1 cellular context compared by ENCODE assay signal in genomic region chr1:212701910-212702309, GRCh38.
TF ChIP-seq lines count a peak whose summit lies in the region.

No MANE protein-coding gene starts in this region.

TF ChIP-seq in HEK293, 187 proteins besides CTCF, POLR2A, EP300 and RAD21 (continued from another document and continues in another):
- TF ChIP-seq PRDM2 (tag by site-specific recombination; IDR thresholded peaks at IDR 0.05; ENCODE audit: borderline replicate concordance) (no peak), TCF7L2 (IDR thresholded peaks at IDR 0.05; ENCODE audit: borderline replicate concordance, low read depth, low read length) (peak; percentile 59; the same call in 1 of the 2 replicates), ZNF354C (tag by site-specific recombination; IDR thresholded peaks at IDR 0.05; ENCODE audit: borderline replicate concordance, low read depth) (no peak), ZNF600 (tag by site-specific recombination; IDR thresholded peaks at IDR 0.05) (no peak), ZNF514 (tag by site-specific recombination; IDR thresholded peaks at IDR 0.05) (no peak), ZNF18 (tag by site-specific recombination; IDR thresholded peaks at IDR 0.05) (no peak), TRIM28 (IDR thresholded peaks at IDR 0.05; ENCODE audit: borderline replicate concordance, low read length) (peak; percentile 54; the same call in 1 of the 2 replicates), ZSCAN16 (tag by site-specific recombination; IDR thresholded peaks at IDR 0.05) (no peak), ZNF121 (tag by site-specific recombination; IDR thresholded peaks at IDR 0.05) (peak; percentile 33), ZNF747 (tag by site-specific recombination; IDR thresholded peaks at IDR 0.05) (no peak), ZNF146 (tag by site-specific recombination; IDR thresholded peaks at IDR 0.05) (peak; percentile 44; the same call in 1 of the 2 replicates), ZNF843 (tag by site-specific recombination; IDR thresholded peaks at IDR 0.05) (peak; percentile 92), IKZF3 (tag by site-specific recombination; IDR thresholded peaks at IDR 0.05) (0 out of 2 replicates have a peak, but pooled peaks have one; percentile 46), REPIN1 (tag by site-specific recombination; IDR thresholded peaks at IDR 0.05; ENCODE audit: low read depth) (no peak), PRDM10 (tag by site-specific recombination; IDR thresholded peaks at IDR 0.05) (peak; percentile 48; the same call in 1 of the 2 replicates), ZNF26 (tag by site-specific recombination; IDR thresholded peaks at IDR 0.05) (no peak), PBX3 (CRISPR knock-in tag; IDR thresholded peaks at IDR 0.05) (no peak), ZEB2 (tag by site-specific recombination; IDR thresholded peaks at IDR 0.05) (peak; percentile 15; the same call in 1 of the 2 replicates), ZNF248 (tag by site-specific recombination; IDR thresholded peaks at IDR 0.05) (no peak), ZSCAN18 (tag by site-specific recombination; IDR thresholded peaks at IDR 0.05) (no peak), KLF10 (tag by site-specific recombination; IDR thresholded peaks at IDR 0.05) (no peak), ZNF132 (tag by site-specific recombination; IDR thresholded peaks at IDR 0.05; ENCODE audit: borderline replicate concordance) (no peak), KLF8 (tag by site-specific recombination; IDR thresholded peaks at IDR 0.05) (peak; percentile 38; the same call in 1 of the 2 replicates), ZFP69B (tag by site-specific recombination; IDR thresholded peaks at IDR 0.05) (no peak), GFI1B (tag by site-specific recombination; IDR thresholded peaks at IDR 0.05) (no peak), ZNF223 (tag by site-specific recombination; IDR thresholded peaks at IDR 0.05) (no peak), ZNF660 (tag by site-specific recombination; IDR thresholded peaks at IDR 0.05) (no peak), ZNF335 (tag by site-specific recombination; conservative IDR thresholded peaks at IDR 0.05) (no peak), TSHZ1 (tag by site-specific recombination; IDR thresholded peaks at IDR 0.05; ENCODE audit: borderline replicate concordance) (no peak), REST (tag by site-specific recombination; IDR thresholded peaks at IDR 0.05) (no peak)
